18 cellular contexts compared by ENCODE assay signal in the genomic region with DNA sequence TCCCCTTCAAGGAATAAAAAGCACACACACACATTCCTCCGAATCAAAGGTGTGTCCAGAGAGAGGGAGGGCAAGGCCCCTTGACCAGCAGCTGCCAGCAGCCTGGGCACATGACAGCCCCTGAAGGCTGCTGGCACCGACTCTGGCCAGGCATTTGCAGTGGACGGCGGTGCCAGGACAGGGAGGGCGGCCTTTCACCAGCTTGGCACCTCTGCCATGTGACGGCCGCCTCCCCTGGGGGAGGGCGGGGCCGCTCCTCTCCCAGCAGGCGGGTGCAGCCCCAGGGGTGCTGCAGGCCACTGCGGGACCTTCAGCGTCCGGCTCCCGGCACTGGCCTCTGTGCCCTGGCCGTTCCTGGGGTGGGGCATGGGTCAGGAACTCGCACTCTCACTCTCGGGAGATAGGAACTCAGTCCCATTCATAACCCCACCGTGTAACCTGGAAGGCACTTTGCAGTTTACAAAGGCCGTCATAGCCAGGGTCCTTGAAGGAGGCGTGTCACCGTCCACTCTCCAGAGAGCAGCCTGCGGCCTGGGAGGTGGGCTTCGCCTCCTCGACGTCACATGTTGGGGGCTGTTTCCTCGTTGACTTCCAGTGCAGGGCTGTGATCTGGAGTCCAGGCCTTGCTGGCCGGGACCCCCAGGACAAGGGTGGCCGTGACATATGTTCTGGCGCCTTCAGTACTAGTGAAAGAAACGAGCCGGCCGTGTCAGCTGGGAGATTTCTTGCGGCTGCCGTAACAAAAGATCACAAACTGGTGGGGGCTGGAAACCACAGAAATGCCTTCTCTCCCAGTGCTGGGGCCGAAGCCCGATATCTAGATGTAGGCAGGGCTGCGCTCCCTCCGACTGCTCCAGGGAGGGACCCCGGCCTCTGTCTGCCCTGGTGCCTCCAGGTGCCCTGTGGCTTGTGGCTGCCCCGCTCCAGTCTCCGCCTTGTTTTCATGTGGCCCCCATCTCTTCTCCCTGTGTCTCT. TPM values are rescaled to one million over a fixed set of nuclear protein-coding genes. Genes with fewer than 3 reads are reported as not detected.
DNase-seq lines count a peak whose midpoint lies in the region; ATAC-seq and TF ChIP-seq lines count a peak whose summit lies in the region.
"Had no signal": no experiment of that assay in that cellular context is flagged by ENCODE, and none has a peak within 500 bp of the region (broad histone marks: within the 10 kb centered on the region; RNA-seq: fewer than 3 reads in every experiment).

No MANE protein-coding gene starts in this region.

- TF ChIP-seq POLR2A in body of pancreas (IDR thresholded peaks at IDR 0.05), result peak; percentile 19 to 24 (median 23)

- no peaks in the 10 kb centered on the region for H3K9me3 ChIP-seq in body of pancreas
- no peaks in the 10 kb centered on the region for H3K9me3 ChIP-seq in left lung
- H3K9me3 ChIP-seq in endodermal cell (ENCODE audit: control insufficient read depth, low read length), result peaks cover 8% of the 10 kb centered on the region
- H3K9me3 ChIP-seq: ovary, SJSA1 had no signal

- no peaks in the 10 kb centered on the region for H3K27me3 ChIP-seq in body of pancreas
- no peaks in the 10 kb centered on the region for H3K27me3 ChIP-seq in left lung
- no peaks in the 10 kb centered on the region for H3K27me3 ChIP-seq in endodermal cell (ENCODE audit: control insufficient read depth, insufficient read depth, low read length, poor library complexity, severe bottlenecking)
- H3K27me3 ChIP-seq: hepatocyte, ovary, SJSA1 had no signal

- TF ChIP-seq CTCF in body of pancreas (IDR thresholded peaks at IDR 0.05), result no peak
- TF ChIP-seq CTCF in left lung (IDR thresholded peaks at IDR 0.05), result no peak
- no peak for TF ChIP-seq CTCF in endodermal cell (conservative IDR thresholded peaks at IDR 0.05)

- H3K27me3 Mint-ChIP-seq in endodermal cell (ENCODE audit: insufficient read depth), result no peaks in the 10 kb centered on the region
- H3K27me3 Mint-ChIP-seq: B cell; stimulated activated memory B cell treated with anti-CD40 and anti-IgM and Interleukin-4, amounts not matched to agents 10 μg/mL and 1 μg/mL and 100 μg/mL, for 72 hours had no signal

- ATAC-seq in body of pancreas (peak; percentile 85), left lung (peak; percentile 91), sciatic nerve (peak; percentile 46), GM21360 (IDR thresholded peaks at IDR 0.05; ENCODE audit: unreplicated experiment) (no peak)
- ATAC-seq: activated naive CD4-positive, alpha-beta T cell treated with anti-CD3 and anti-CD28 coated beads, Interleukin-2, amount 50 U/mL, for 72 hours; stimulated activated memory B cell treated with anti-CD40 and anti-IgM and Interleukin-4, amounts not matched to agents 10 μg/mL and 1 μg/mL and 100 μg/mL, for 72 hours had no signal

- H3K27ac Mint-ChIP-seq in endodermal cell, result no peak overlapping the region
- H3K27ac Mint-ChIP-seq: activated naive CD4-positive, alpha-beta T cell treated with anti-CD3 and anti-CD28 coated beads, Interleukin-2, amount 50 U/mL, for 72 hours; B cell; stimulated activated memory B cell treated with anti-CD40 and anti-IgM and Interleukin-4, amounts not matched to agents 10 μg/mL and 1 μg/mL and 100 μg/mL, for 72 hours had no signal

- peaks cover 8% of the 10 kb centered on the region for H3K9me3 Mint-ChIP-seq in endodermal cell

- WGBS in body of pancreas, 2 donors, result 55 to 66% methylated on average over 26 to 41 of the region's 41 CpGs
- 89 to 90% methylated on average over 37 to 41 of the region's 41 CpGs for WGBS in endodermal cell (ENCODE audit: insufficient coverage in 1 of 2, insufficient read length in 1 of 2), 2 experiments

- H3K27ac ChIP-seq in body of pancreas (peak overlapping the region; percentile 58 to 82 (median 78)), left lung (peak overlapping the region; percentile 33 to 65), endodermal cell (ENCODE audit: low read depth, low read length) (no peak overlapping the region)
- H3K27ac ChIP-seq: hepatocyte, ovary, SJSA1 had no signal

- H3K4me3 Mint-ChIP-seq in endodermal cell, result no peak overlapping the region
- H3K4me3 Mint-ChIP-seq: B cell; stimulated activated memory B cell treated with anti-CD40 and anti-IgM and Interleukin-4, amounts not matched to agents 10 μg/mL and 1 μg/mL and 100 μg/mL, for 72 hours had no signal

- no peaks in the 10 kb centered on the region for H3K36me3 Mint-ChIP-seq in endodermal cell (ENCODE audit: low read depth)
- H3K36me3 Mint-ChIP-seq: stimulated activated memory B cell treated with anti-CD40 and anti-IgM and Interleukin-4, amounts not matched to agents 10 μg/mL and 1 μg/mL and 100 μg/mL, for 72 hours had no signal

- no peak overlapping the region for H3K9ac ChIP-seq in endodermal cell (ENCODE audit: extremely low read depth, low read length, poor library complexity, severe bottlenecking)

- H3K4me3 ChIP-seq in body of pancreas (no peak overlapping the region), left lung (no peak overlapping the region), endodermal cell (ENCODE audit: low read length) (no peak overlapping the region)
- H3K4me3 ChIP-seq: hepatocyte, ovary, SJSA1 had no signal

- intact Hi-C loops in body of pancreas (cut with DNase I) (no loop called here), left lung (cut with DNase I) (no loop called here), sciatic nerve (cut with DNase I) (loop anchor here (2.0 kb wide), 1 partner anchor 75 kb away; no protein-coding TSS in a partner anchor)

- H3K4me1 ChIP-seq in body of pancreas (peaks cover 46% of the 10 kb centered on the region), left lung (no peaks in the 10 kb centered on the region), endodermal cell (ENCODE audit: control insufficient read depth, insufficient read depth, low read length) (no peaks in the 10 kb centered on the region)

- H3K36me3 ChIP-seq in body of pancreas (replicated peaks in 1 of 2; ENCODE audit: insufficient read depth in 1 of 2, low read depth in 2 of 2) (no peaks in the 10 kb centered on the region), left lung (no peaks in the 10 kb centered on the region), endodermal cell (ENCODE audit: control insufficient read depth, insufficient read depth, low read length) (no peaks in the 10 kb centered on the region)
- H3K36me3 ChIP-seq: ovary, SJSA1 had no signal

- DNase-seq in HT-29 (ENCODE audit: low spot score), result peak; percentile 53
- DNase-seq in body of pancreas, result peak; percentile 73 to 88 (median 84)
- DNase-seq in left lung, result peak; percentile 74 to 90
- no peak for DNase-seq in sciatic nerve (ENCODE audit: low spot score)
- DNase-seq in medulla oblongata (ENCODE audit: extremely low spot score), result no peak
- DNase-seq in NCI-H226, result no peak
- DNase-seq in endodermal cell, result no peak
- DNase-seq: GOT3; mesenchymal stem cell; NCI-H2029 treated with DMSO at 0.1 percent for 48 hours; ovary; stimulated activated CD4-positive, alpha-beta T cell treated with anti-CD3 and anti-CD28 coated beads, Interleukin-4, amount 100 ng/mL, for 1 hour had no signal

- H3K4me1 Mint-ChIP-seq in endodermal cell, result no peaks in the 10 kb centered on the region

RNA-seq across cellular contexts. Expression of gene SMIM38, which starts 39.9 kb away (rescaled TPM):
- total RNA-seq in HT-29 (2014; rRNA removed; shearing (Covaris generic)), result not detected in 2 replicates
- 10 to 100 TPM in 1 of 2 donors, 1 to 10 TPM in 1; 8.9 to 15.6 TPM for total RNA-seq in body of pancreas
- total RNA-seq in left lung, result under 1 TPM; 0.09 to 0.24 TPM
- total RNA-seq in sciatic nerve, result 2.2 TPM
- total RNA-seq in endodermal cell, result under 1 TPM; 0.20 to 0.64 TPM
- polyA plus RNA-seq in endodermal cell (2013, experiment 1 of 2), result 0.18 TPM
- not detected for polyA plus RNA-seq in endodermal cell (2013, experiment 2 of 2)

Comparison
In these comparisons a context has a peak if more than half of its experiments do, and no peak if none do; other contexts are left out.
1. DNase-seq: peak in HT-29 (single experiment), body of pancreas (4 of 4) and left lung (2 of 2); none in sciatic nerve (single experiment), medulla oblongata (single experiment), NCI-H226 (single experiment) and endodermal cell (single experiment).